Comparison of ENCODE assay signal across 11 cellular contexts in the genomic region with DNA sequence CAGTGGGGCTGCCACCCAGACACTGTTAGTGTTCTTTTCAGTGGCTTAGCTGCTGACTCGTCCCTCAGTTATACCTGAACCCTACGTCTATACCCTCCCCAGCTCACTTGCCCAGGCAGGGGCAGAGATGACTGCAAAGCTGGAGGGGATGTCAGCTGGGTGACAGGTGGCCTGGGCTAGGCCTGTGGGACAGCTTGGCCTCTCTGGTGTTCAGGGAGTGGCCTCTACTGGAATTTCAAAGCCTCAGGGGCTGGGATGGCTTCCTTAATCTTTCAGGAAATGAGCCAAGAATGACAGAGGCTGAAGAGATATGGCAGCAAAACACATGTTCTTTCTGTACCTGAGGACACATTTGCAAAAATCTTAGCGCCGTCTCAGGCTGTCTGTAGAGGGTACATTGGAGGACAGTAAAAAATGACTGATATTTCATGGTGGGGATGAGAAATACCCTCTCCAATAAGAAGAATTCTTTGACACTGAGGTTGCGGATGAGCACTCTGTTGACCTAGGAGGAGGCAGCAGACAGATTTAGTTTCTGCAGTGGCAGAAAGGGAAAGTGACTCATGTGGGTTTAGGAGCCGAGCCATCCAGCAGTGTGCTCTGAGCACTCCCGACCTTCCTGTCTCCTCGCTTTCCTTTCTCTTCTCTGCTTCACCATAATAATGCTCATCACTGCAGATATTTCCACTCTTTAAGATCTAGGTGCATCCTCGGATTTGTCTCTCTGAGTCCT. TPM values are rescaled to one million over a fixed set of nuclear protein-coding genes. Genes with fewer than 3 reads are reported as not detected.
A peak's percentile ranks its signal among the peaks of the same experiment; 100 is the strongest.
DNase-seq lines count a peak whose midpoint lies in the region; TF ChIP-seq lines count a peak whose summit lies in the region.
"Had no signal": no experiment of that assay in that cellular context is flagged by ENCODE, and none has a peak within 500 bp of the region (broad histone marks: within the 10 kb centered on the region; RNA-seq: fewer than 3 reads in every experiment).

No MANE protein-coding gene starts in this region.

- H3K4me3 Mint-ChIP-seq in activated CD4-positive, alpha-beta T cell treated with anti-CD3 and anti-CD28 coated beads, Interleukin-2, amount 10 ng/mL, durations not matched to agents 7 days and 5 days = no peak overlapping the region
- H3K4me3 Mint-ChIP-seq: CD4-positive, CD25-positive, alpha-beta regulatory T cell; IgD-negative memory B cell; memory B cell had no signal

- no peaks in the 10 kb centered on the region for H3K9me3 Mint-ChIP-seq in activated CD4-positive, alpha-beta T cell treated with anti-CD3 and anti-CD28 coated beads, Interleukin-2, amount 10 ng/mL, durations not matched to agents 7 days and 5 days
- H3K9me3 Mint-ChIP-seq: CD4-positive, CD25-positive, alpha-beta regulatory T cell; IgD-negative memory B cell; memory B cell had no signal

- H3K27ac Mint-ChIP-seq in activated CD4-positive, alpha-beta T cell treated with anti-CD3 and anti-CD28 coated beads, Interleukin-2, amount 10 ng/mL, durations not matched to agents 7 days and 5 days = no peak overlapping the region
- H3K27ac Mint-ChIP-seq: CD4-positive, CD25-positive, alpha-beta regulatory T cell; IgD-negative memory B cell; memory B cell had no signal

- 0 out of 2 replicates have a peak overlapping the region, but pooled peaks have one; percentile 8 for H3K27ac ChIP-seq in SJSA1
- peak overlapping the region; percentile 2 for H3K27ac ChIP-seq in osteoblast (ENCODE audit: low read depth, low read length)

- no peaks in the 10 kb centered on the region for H3K27me3 ChIP-seq in SJSA1 (replicated peaks)
- H3K27me3 ChIP-seq in osteoblast (ENCODE audit: insufficient read depth, low read length) = no peaks in the 10 kb centered on the region

- no peaks in the 10 kb centered on the region for H4K20me1 ChIP-seq in osteoblast (ENCODE audit: insufficient read depth, low read length)

- CTCF ChIA-PET in activated CD4-positive, alpha-beta T cell treated with anti-CD3 and anti-CD28 coated beads, Interleukin-2, amount 10 ng/mL, durations not matched to agents 7 days and 5 days (lab: Charles Lee) = no interaction called here

- H3K9me3 ChIP-seq in SJSA1 (replicated peaks) = no peaks in the 10 kb centered on the region
- no peaks in the 10 kb centered on the region for H3K9me3 ChIP-seq in osteoblast (ENCODE audit: low read depth, low read length)

- H3K36me3 Mint-ChIP-seq in activated CD4-positive, alpha-beta T cell treated with anti-CD3 and anti-CD28 coated beads, Interleukin-2, amount 10 ng/mL, durations not matched to agents 7 days and 5 days (ENCODE audit: low read depth) = no peaks in the 10 kb centered on the region
- H3K36me3 Mint-ChIP-seq: CD4-positive, CD25-positive, alpha-beta regulatory T cell; IgD-negative memory B cell; memory B cell had no signal

- no peaks in the 10 kb centered on the region for H3K79me2 ChIP-seq in osteoblast (ENCODE audit: insufficient read depth, low read length)

- peaks cover 35% of the 10 kb centered on the region for H3K4me1 ChIP-seq in SJSA1 (replicated peaks)
- peaks cover 40% of the 10 kb centered on the region for H3K4me1 ChIP-seq in osteoblast (ENCODE audit: insufficient read depth, low read length)

- peaks cover 5% of the 10 kb centered on the region for H3K27me3 Mint-ChIP-seq in activated CD4-positive, alpha-beta T cell treated with anti-CD3 and anti-CD28 coated beads, Interleukin-2, amount 10 ng/mL, durations not matched to agents 7 days and 5 days

- H3K4me3 ChIP-seq in SJSA1 = no peak overlapping the region
- no peak overlapping the region for H3K4me3 ChIP-seq in foreskin fibroblast (ENCODE audit: low read depth in 1 of 2, low read length in 2 of 2)
- peak overlapping the region; percentile 27 for H3K4me3 ChIP-seq in osteoblast (ENCODE audit: insufficient read depth, low read length)

- POLR2A ChIA-PET in activated CD4-positive, alpha-beta T cell treated with anti-CD3 and anti-CD28 coated beads, Interleukin-2, amount 10 ng/mL, durations not matched to agents 7 days and 5 days (lab: Charles Lee) = no interaction called here

- TF ChIP-seq CTCF in foreskin fibroblast (IDR thresholded peaks at IDR 0.05; ENCODE audit: low read depth, low read length) = no peak
- no peak for TF ChIP-seq CTCF in osteoblast (IDR thresholded peaks at IDR 0.05; ENCODE audit: extremely low read depth, low read depth, low read length)

- peak; percentile 73 for DNase-seq in EL
- DNase-seq in SJSA1 (ENCODE audit: low read depth in 1 of 2, low spot score in 2 of 2) = peak in 1 of 2 experiments; percentile 19
- peak; percentile 22 to 56 for DNase-seq in foreskin fibroblast
- peak; percentile 60 for DNase-seq in osteoblast (ENCODE audit: insufficient read length, low spot score, missing footprints)
- no peak for DNase-seq in NCI-H128 (lab: John Stamatoyannopoulos, UW; ENCODE audit: unreplicated experiment)
- no peak for DNase-seq in cerebellar cortex (ENCODE audit: low spot score)
- DNase-seq in mucosa of gallbladder (ENCODE audit: low spot score) = no peak
- DNase-seq in activated CD4-positive, alpha-beta T cell treated with anti-CD3 and anti-CD28 coated beads, Interleukin-2, amount 10 ng/mL, durations not matched to agents 7 days and 5 days = no peak
- DNase-seq: CD4-positive, CD25-positive, alpha-beta regulatory T cell had no signal

- peak overlapping the region; percentile 13 for H2AFZ ChIP-seq in osteoblast (ENCODE audit: low read length)

- H3K4me2 ChIP-seq in osteoblast (ENCODE audit: insufficient read depth, low read length) = peak overlapping the region; percentile 44

- H3K36me3 ChIP-seq in SJSA1 = no peaks in the 10 kb centered on the region
- no peaks in the 10 kb centered on the region for H3K36me3 ChIP-seq in osteoblast (ENCODE audit: insufficient read depth, low read length)

- H3K4me1 Mint-ChIP-seq in activated CD4-positive, alpha-beta T cell treated with anti-CD3 and anti-CD28 coated beads, Interleukin-2, amount 10 ng/mL, durations not matched to agents 7 days and 5 days = no peaks in the 10 kb centered on the region
- H3K4me1 Mint-ChIP-seq: CD4-positive, CD25-positive, alpha-beta regulatory T cell; IgD-negative memory B cell; memory B cell had no signal

RNA-seq across cellular contexts. Expression of a gene that starts 54.4 kb away (rescaled TPM):
- not detected in 2 replicates for total RNA-seq in SJSA1 (2014; rRNA removed; shearing (Covaris generic))
- total RNA-seq in osteoblast (under 0.01 TPM in 2 replicates), mucosa of gallbladder (10.1 TPM)
- not detected for total RNA-seq in activated CD4-positive, alpha-beta T cell treated with anti-CD3 and anti-CD28 coated beads, Interleukin-2, amount 10 ng/mL, durations not matched to agents 7 days and 5 days
- total RNA-seq: CD4-positive, CD25-positive, alpha-beta regulatory T cell had no signal

Comparison
In these comparisons a context has a peak if more than half of its experiments do, and no peak if none do; other contexts are left out.
1. DNase-seq: peak in EL (single experiment), foreskin fibroblast (2 of 2) and osteoblast (single experiment); none in NCI-H128 (single experiment), cerebellar cortex (single experiment), mucosa of gallbladder (single experiment) and activated CD4-positive, alpha-beta T cell treated with anti-CD3 and anti-CD28 coated beads, Interleukin-2, amount 10 ng/mL, durations not matched to agents 7 days and 5 days (single experiment).
2. RNA of a gene that starts 54.4 kb away (total RNA-seq): 10.1 TPM in mucosa of gallbladder (single experiment); not detected in activated CD4-positive, alpha-beta T cell treated with anti-CD3 and anti-CD28 coated beads, Interleukin-2, amount 10 ng/mL, durations not matched to agents 7 days and 5 days, not detected in SJSA1 and under 0.01 TPM in osteoblast; every median in the first group is over 10 times any median in the second.